In the genomic region with DNA sequence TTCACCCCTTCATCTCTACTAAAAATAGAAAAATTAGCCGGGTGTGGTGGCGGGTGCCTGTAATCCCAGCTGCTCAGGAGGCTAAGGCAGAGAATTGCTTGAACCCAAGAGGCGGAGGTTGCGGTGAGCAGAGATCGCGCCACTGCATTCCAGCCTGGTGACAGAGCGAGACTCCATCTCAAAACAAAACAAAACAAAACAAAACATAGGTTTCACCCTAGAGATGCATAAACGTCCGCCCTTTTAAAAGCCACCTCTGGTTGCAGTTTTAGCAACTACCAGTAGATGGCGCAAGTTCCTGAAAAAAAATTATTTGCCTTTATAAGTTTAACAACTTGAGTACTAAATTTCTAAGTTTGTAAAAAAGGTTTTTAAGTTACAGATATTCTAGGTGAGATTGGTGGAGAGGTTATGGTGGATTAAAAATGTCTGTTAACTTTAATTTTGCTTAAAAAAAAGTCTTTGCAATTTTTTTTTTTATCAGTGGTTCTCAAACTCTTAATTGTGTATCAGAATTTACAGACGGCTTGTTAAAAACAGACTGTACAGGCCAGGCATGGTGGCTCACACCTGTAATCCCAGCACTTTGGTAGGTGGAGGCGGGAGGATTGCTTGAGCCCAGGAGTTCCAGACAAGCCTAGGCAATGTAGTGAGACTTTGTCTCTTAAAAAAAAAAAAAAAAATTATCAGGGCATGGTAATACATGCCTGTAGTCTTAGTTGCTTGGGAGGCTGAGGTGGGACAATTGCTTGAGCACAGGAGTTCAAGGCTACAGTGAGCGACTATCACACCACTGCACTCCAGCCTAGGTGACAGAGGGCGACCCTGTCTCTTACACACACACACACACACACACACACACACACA, we compare ENCODE assay signal across 7 cellular contexts.
DNase-seq lines count a peak whose midpoint lies in the region; ATAC-seq lines count a peak whose summit lies in the region.

No MANE protein-coding gene starts in this region.

- peak; percentile 65 for DNase-seq in ELR (ENCODE audit: low read depth)
- peak; percentile 30 for DNase-seq in SK-N-MC (ENCODE audit: low read depth, low spot score)
- peak; percentile 65 for DNase-seq in amniotic epithelial cell (ENCODE audit: low read depth)
- peak; percentile 53 for DNase-seq in iPS-NIHi11 (ENCODE audit: low spot score)
- DNase-seq in stimulated activated CD4-positive, alpha-beta T cell treated with anti-CD3 and anti-CD28 coated beads, Interleukin-2, amount 100 ng/mL, for 24 hours: peak; percentile 20 to 48

- no peak for ATAC-seq in GM21360 (IDR thresholded peaks at IDR 0.05; ENCODE audit: unreplicated experiment)

- H3K4me1 ChIP-seq in HUES6 (ENCODE audit: control insufficient read depth, insufficient read depth, low read length): no peaks in the 10 kb centered on the region

- H3K9ac ChIP-seq in HUES6 (ENCODE audit: low read length) (no peak overlapping the region), SK-N-MC (ENCODE audit: insufficient read length) (no peak overlapping the region)

- H3K36me3 ChIP-seq in HUES6 (ENCODE audit: control insufficient read depth, insufficient read depth, low read length) (peaks cover 27% of the 10 kb centered on the region), SK-N-MC (ENCODE audit: insufficient read depth, low read length) (peaks cover 34% of the 10 kb centered on the region)

- H3K27me3 ChIP-seq in HUES6 (ENCODE audit: control insufficient read depth, insufficient read depth, low read length): no peaks in the 10 kb centered on the region

- H3K4me3 ChIP-seq in HUES6 (ENCODE audit: low read depth, low read length) (no peak overlapping the region), SK-N-MC (no peak overlapping the region)

- H3K27ac ChIP-seq in HUES6 (ENCODE audit: low read depth, low read length) (peak overlapping the region; percentile 68; the same call in 1 of the 2 replicates), SK-N-MC (no peak overlapping the region)

- H3K9me3 ChIP-seq in HUES6 (ENCODE audit: control insufficient read depth, insufficient read depth, low read depth, low read length) (no peaks in the 10 kb centered on the region), SK-N-MC (ENCODE audit: low read depth, low read length) (no peaks in the 10 kb centered on the region)
